ENCODE assay signal across 13 cellular contexts in genomic region chr14:67491285-67491684, GRCh38. TPM values are rescaled to one million over a fixed set of nuclear protein-coding genes. Genes with fewer than 3 reads are reported as not detected.
"Had no signal": no experiment of that assay in that cellular context is flagged by ENCODE, and none has a peak within 500 bp of the region (broad histone marks: within the 10 kb centered on the region; RNA-seq: fewer than 3 reads in every experiment).

No MANE protein-coding gene starts in this region.

- H3K4me3 ChIP-seq: breast epithelium, left lung had no signal

- H3K79me2 ChIP-seq: parathyroid adenoma had no signal

- H3K4me1 ChIP-seq: breast epithelium, foreskin keratinocyte had no signal

- H3K27me3 ChIP-seq: breast epithelium, foreskin keratinocyte, left lung had no signal

- H3K27ac Mint-ChIP-seq: activated CD8-positive, alpha-beta T cell treated with anti-CD3 and anti-CD28 coated beads for 36 hours; activated naive CD8-positive, alpha-beta T cell treated with anti-CD3 and anti-CD28 coated beads, Interleukin-2, amount 10 ng/mL, durations not matched to agents 7 days and 5 days had no signal

- H3K36me3 ChIP-seq: breast epithelium, left lung had no signal

- H3K27ac ChIP-seq: foreskin keratinocyte, left lung, parathyroid adenoma had no signal

- H3K27me3 Mint-ChIP-seq: activated CD8-positive, alpha-beta T cell treated with anti-CD3 and anti-CD28 coated beads for 36 hours had no signal

- DNase-seq: activated CD4-positive, CD25-positive, alpha-beta regulatory T cell treated with anti-CD3 and anti-CD28 coated beads, Interleukin-2, amount 50 U/mL, for 72 hours; activated CD8-positive, alpha-beta memory T cell treated with anti-CD3 and anti-CD28 coated beads, Interleukin-2, amount 50 U/mL, for 48 hours; activated CD8-positive, alpha-beta T cell treated with anti-CD3 and anti-CD28 coated beads for 36 hours; activated naive CD8-positive, alpha-beta T cell treated with anti-CD3 and anti-CD28 coated beads, Interleukin-2, amount 10 ng/mL, durations not matched to agents 7 days and 5 days; foreskin keratinocyte; head of caudate nucleus; left lung; stimulated activated CD4-positive, alpha-beta T cell treated with anti-CD3 and anti-CD28 coated beads, Interleukin-15, amount 100 ng/mL, for 24 hours; stimulated activated CD4-positive, alpha-beta T cell treated with anti-CD3 and anti-CD28 coated beads, Interleukin-4, amount 100 ng/mL, for 24 hours had no signal

- H3K9ac ChIP-seq: parathyroid adenoma had no signal

- ATAC-seq: activated CD8-positive, alpha-beta T cell treated with anti-CD3 and anti-CD28 coated beads for 36 hours; foreskin keratinocyte; left lung had no signal

- H3K4me3 Mint-ChIP-seq: activated CD8-positive, alpha-beta T cell treated with anti-CD3 and anti-CD28 coated beads for 36 hours; activated naive CD8-positive, alpha-beta T cell treated with anti-CD3 and anti-CD28 coated beads, Interleukin-2, amount 10 ng/mL, durations not matched to agents 7 days and 5 days; T-helper 1 cell treated with Interleukin-12 subunit alpha and Interleukin-12 subunit beta and Interleukin-4 antibody, amounts not matched to agents 30 μg/mL and 1 μg/mL, for 36 hours had no signal

RNA-seq across cellular contexts. Expression of gene TMEM229B, which starts 2.8 kb away (rescaled TPM):
- total RNA-seq: endothelial cell of umbilical vein had no signal
